36 cellular contexts compared by ENCODE assay signal in genomic region chr12:106631797-106632196, GRCh38. TPM values are rescaled to one million over a fixed set of nuclear protein-coding genes. Genes with fewer than 3 reads are reported as not detected.
"Had no signal": no experiment of that assay in that cellular context is flagged by ENCODE, and none has a peak within 500 bp of the region (broad histone marks: within the 10 kb centered on the region; RNA-seq: fewer than 3 reads in every experiment).

No MANE protein-coding gene starts in this region.

- H3K36me3 ChIP-seq: cardiac muscle cell, SJSA1 had no signal

- H3K9me3 ChIP-seq: SJSA1, SK-N-SH had no signal

- H3K4me2 ChIP-seq: SK-N-SH had no signal

- DNase-seq: activated CD4-positive, alpha-beta T cell treated with anti-CD3 and anti-CD28 coated beads, Interleukin-2, amount 10 ng/mL, durations not matched to agents 24 days and 14 days; activated CD4-positive, alpha-beta T cell treated with anti-CD3 and anti-CD28 coated beads, Interleukin-2, amount 50 U/mL, for 4 hours; activated CD8-positive, alpha-beta T cell treated with anti-CD3 and anti-CD28 coated beads for 36 hours; activated effector memory CD4-positive, alpha-beta T cell treated with anti-CD3 and anti-CD28 coated beads, Interleukin-2, amount 50 U/mL, for 16 hours; activated naive CD4-positive, alpha-beta T cell; activated naive CD4-positive, alpha-beta T cell treated with anti-CD3 and anti-CD28 coated beads, Interleukin-2, amount 50 U/mL, for 16 hours; activated naive CD8-positive, alpha-beta T cell treated with anti-CD3 and anti-CD28 coated beads for 36 hours; activated T-cell treated with anti-CD3 and anti-CD28 coated beads, Interleukin-2, amount 50 U/mL, for 1 hour; activated T-cell treated with anti-CD3 and anti-CD28 coated beads, Interleukin-2, amount 50 U/mL, for 72 hours; amniotic stem cell; aorta; Kasumi-1; KG1; MM.1S; MV-4-11; NCI-H1092 treated with DMSO at 0.1 percent for 48 hours; NCI-H1417; NCI-H146; NCI-H187; NCI-H2029 treated with DMSO at 0.1 percent for 48 hours; NCI-H2107; NCI-H2171; NCI-H2227 treated with DMSO at 0.1 percent for 48 hours; NCI-H446; NCI-H510A treated with DMSO at 0.1 percent for 48 hours; NCI-H526 treated with DMSO at 0.1 percent for 48 hours; NCI-H774; SHP77; SK-N-SH had no signal

- FAIRE-seq: TTC549 had no signal

- H3K4me3 ChIP-seq: cardiac muscle cell, SJSA1 had no signal

- H3K27ac ChIP-seq: cardiac muscle cell, SJSA1 had no signal

- ATAC-seq: activated CD8-positive, alpha-beta T cell treated with anti-CD3 and anti-CD28 coated beads for 36 hours; activated T-cell treated with anti-CD3 and anti-CD28 coated beads, Interleukin-2, amount 50 U/mL, for 72 hours; activated T-helper 17 cell treated with anti-CD3 and anti-CD28 coated beads, Interleukin-2, amount 50 U/mL, for 72 hours; Panc1 had no signal

- H3K27me3 ChIP-seq: cardiac muscle cell, SJSA1 had no signal

RNA-seq across cellular contexts. Expression of gene RFX4, which starts 49.0 kb away (rescaled TPM):
- total RNA-seq: activated CD4-positive, alpha-beta T cell treated with anti-CD3 and anti-CD28 coated beads, Interleukin-2, amount 10 ng/mL, durations not matched to agents 24 days and 14 days; activated CD8-positive, alpha-beta memory T cell treated with anti-CD3 and anti-CD28 coated beads for 36 hours; activated CD8-positive, alpha-beta T cell treated with anti-CD3 and anti-CD28 coated beads for 36 hours; activated naive CD8-positive, alpha-beta T cell treated with anti-CD3 and anti-CD28 coated beads for 36 hours; activated T-cell treated with anti-CD3 and anti-CD28 coated beads, Interleukin-2, amount 50 U/mL, for 72 hours; activated T-helper 17 cell treated with anti-CD3 and anti-CD28 coated beads, Interleukin-2, amount 50 U/mL, for 72 hours; aorta; cardiac muscle cell; RPMI7951; SJSA1 had no signal
- polyA plus RNA-seq: aorta, cardiac muscle cell, SK-N-SH had no signal
